ENCODE assay signal across 27 cellular contexts in the genomic region with DNA sequence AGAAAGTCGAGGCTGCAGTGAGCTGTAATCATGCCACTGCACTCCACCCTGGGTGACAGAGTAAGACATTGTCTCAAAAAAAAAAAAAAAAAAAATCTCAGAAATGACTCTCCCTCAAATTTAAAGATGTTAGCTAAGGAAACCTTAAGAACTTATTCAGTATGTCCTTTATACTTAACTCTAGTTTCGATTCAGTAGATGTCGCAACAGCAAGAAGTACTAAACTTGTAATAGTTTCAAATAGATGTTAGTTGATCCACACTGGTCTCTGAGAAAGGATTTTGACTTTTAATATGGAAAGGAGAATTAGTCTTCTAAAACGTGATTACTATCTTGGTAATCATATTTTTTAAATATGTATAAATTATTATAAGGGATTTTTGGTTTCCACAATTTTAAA. TPM values are rescaled to one million over a fixed set of nuclear protein-coding genes. Genes with fewer than 3 reads are reported as not detected.
"Had no signal": no experiment of that assay in that cellular context is flagged by ENCODE, and none has a peak within 500 bp of the region (broad histone marks: within the 10 kb centered on the region; RNA-seq: fewer than 3 reads in every experiment).

No MANE protein-coding gene starts in this region.

- H3K27ac ChIP-seq: dorsolateral prefrontal cortex, gastrocnemius medialis, lower lobe of right lung, neutrophil, parathyroid adenoma, stomach, tibial artery had no signal

- H3K9me3 ChIP-seq: gastrocnemius medialis, lower lobe of right lung, neutrophil, stomach, tibial artery had no signal

- H3K4me2 ChIP-seq: smooth muscle cell had no signal

- H2AFZ ChIP-seq: parathyroid adenoma had no signal

- H3K9me3 Mint-ChIP-seq: natural killer cell, type B pancreatic cell had no signal

- H3K4me3 ChIP-seq: dorsolateral prefrontal cortex, gastrocnemius medialis, lower lobe of right lung, smooth muscle cell, stomach, tibial artery had no signal

- H3K4me3 Mint-ChIP-seq: natural killer cell, type B pancreatic cell had no signal

- H3K79me2 ChIP-seq: parathyroid adenoma had no signal

- H3K27ac Mint-ChIP-seq: natural killer cell, progenitor cell of endocrine pancreas, type B pancreatic cell had no signal

- H3K4me1 ChIP-seq: gastrocnemius medialis, lower lobe of right lung, parathyroid adenoma, stomach, tibial artery had no signal

- ATAC-seq: gastrocnemius medialis, left ventricle myocardium superior, lower lobe of right lung, natural killer cell, sciatic nerve had no signal

- FAIRE-seq: colon, keratinocyte had no signal

- DNase-seq: dorsolateral prefrontal cortex; effector CD4-positive, alpha-beta T cell; foreskin fibroblast; gastrocnemius medialis; head of caudate nucleus; left ventricle myocardium superior; lower lobe of right lung; natural killer cell; stimulated activated CD4-positive, alpha-beta T cell treated with anti-CD3 and anti-CD28 coated beads, Interleukin-12 subunit alpha, Interleukin-12 subunit beta, amount 100 ng/mL, for 4 hours; stimulated activated CD4-positive, alpha-beta T cell treated with anti-CD3 and anti-CD28 coated beads, Interleukin-1b, Interleukin-23, amount 100 ng/mL, for 48 hours; stimulated activated CD4-positive, alpha-beta T cell treated with anti-CD3 and anti-CD28 coated beads, Interleukin-4, amount 100 ng/mL, for 1 hour; stimulated activated CD8-positive, alpha-beta memory T cell treated with anti-CD3 and anti-CD28 coated beads, Interleukin-4, amount 100 ng/mL, for 48 hours; stimulated activated naive CD4-positive, alpha-beta T cell treated with Interleukin-2 at 50 U/mL for 16 hours; stomach; tibial artery had no signal

- H3K36me3 Mint-ChIP-seq: natural killer cell, type B pancreatic cell had no signal

- H3K4me1 Mint-ChIP-seq: natural killer cell had no signal

- H3K36me3 ChIP-seq: gastrocnemius medialis, lower lobe of right lung, neutrophil, stomach, tibial artery had no signal

- H3K9ac ChIP-seq: parathyroid adenoma had no signal

RNA-seq across cellular contexts. Expression of a gene that starts 29.6 kb away (rescaled TPM):
- total RNA-seq: dorsolateral prefrontal cortex, gastrocnemius medialis, glomerular endothelial cell, left ventricle myocardium superior, lower lobe of right lung, mononuclear cell, natural killer cell, sciatic nerve had no signal
- polyA plus RNA-seq: neural cell, urinary bladder had no signal
